Comparison of ENCODE assay signal across 8 cellular contexts in the genomic region with DNA sequence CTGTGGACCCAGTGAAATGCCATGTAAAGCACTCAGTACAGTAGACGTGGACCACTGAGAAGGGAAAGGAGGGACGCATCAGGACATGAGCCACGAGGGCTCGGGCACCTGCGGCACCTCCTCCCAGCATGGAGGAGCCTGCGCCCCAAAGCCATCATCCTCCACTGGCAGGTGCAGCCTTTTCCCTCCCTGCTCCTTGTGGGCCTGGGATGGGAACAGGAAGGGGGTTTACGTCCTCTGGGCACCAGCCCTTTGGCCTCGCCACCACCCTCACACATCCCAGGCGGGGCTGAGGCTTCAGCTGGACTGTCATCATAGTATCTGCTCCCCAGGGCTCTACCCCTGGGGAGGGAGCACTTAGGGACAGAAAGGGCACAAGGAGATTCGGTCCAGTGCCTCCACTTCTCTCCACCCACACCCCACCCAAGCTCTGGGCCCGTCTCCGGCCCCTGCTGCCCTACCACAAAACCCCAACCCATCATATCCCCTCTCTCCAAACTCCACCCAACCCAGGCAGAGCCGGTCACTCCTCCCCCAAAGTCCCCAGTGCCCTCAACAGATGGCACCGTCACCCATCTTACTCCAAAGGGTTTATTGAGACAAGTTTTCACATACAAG. TPM values are rescaled to one million over a fixed set of nuclear protein-coding genes. Genes with fewer than 3 reads are reported as not detected.
DNase-seq lines count a peak whose midpoint lies in the region; ATAC-seq, FAIRE-seq and TF ChIP-seq lines count a peak whose summit lies in the region.

No MANE protein-coding gene starts in this region.

- no peaks in the 10 kb centered on the region for H3K9me3 ChIP-seq in osteoblast (ENCODE audit: low read depth, low read length)

- peaks cover 6% of the 10 kb centered on the region for H4K20me1 ChIP-seq in osteoblast (ENCODE audit: insufficient read depth, low read length)

- H3K4me2 ChIP-seq in osteoblast (ENCODE audit: insufficient read depth, low read length) = no peak overlapping the region

- H3K36me3 ChIP-seq in osteoblast (ENCODE audit: insufficient read depth, low read length) = peaks cover 50% of the 10 kb centered on the region

- H3K4me1 ChIP-seq in osteoblast (ENCODE audit: insufficient read depth, low read length) = peaks cover 12% of the 10 kb centered on the region

- no peaks in the 10 kb centered on the region for H3K27me3 Mint-ChIP-seq in activated CD4-positive, alpha-beta memory T cell treated with anti-CD3 and anti-CD28 coated beads, Interleukin-2, amount 10 ng/mL, durations not matched to agents 7 days and 5 days

- peaks cover 43% of the 10 kb centered on the region for H3K4me1 Mint-ChIP-seq in activated CD4-positive, alpha-beta memory T cell treated with anti-CD3 and anti-CD28 coated beads, Interleukin-2, amount 10 ng/mL, durations not matched to agents 7 days and 5 days

- in situ Hi-C loops in GM13977 (cut with MboI; ENCODE audit: low pct_unique_long_range_greater_than_20kb, low sequenced_read_pairs, unreplicated experiment) = no loop called here

- H3K27ac Mint-ChIP-seq in activated CD4-positive, alpha-beta memory T cell treated with anti-CD3 and anti-CD28 coated beads, Interleukin-2, amount 10 ng/mL, durations not matched to agents 7 days and 5 days = peak overlapping the region; percentile 10

- no peak overlapping the region for H3K27ac ChIP-seq in osteoblast (ENCODE audit: low read depth, low read length)

- H3K4me3 ChIP-seq in osteoblast (ENCODE audit: insufficient read depth, low read length) = no peak overlapping the region

- TF ChIP-seq CTCF in GM13977 (IDR thresholded peaks at IDR 0.05; ENCODE audit: extremely low read depth, insufficient read depth, missing control alignments) (no peak), osteoblast (IDR thresholded peaks at IDR 0.05; ENCODE audit: extremely low read depth, low read depth, low read length) (no peak)

- H3K36me3 Mint-ChIP-seq in activated CD4-positive, alpha-beta memory T cell treated with anti-CD3 and anti-CD28 coated beads, Interleukin-2, amount 10 ng/mL, durations not matched to agents 7 days and 5 days (ENCODE audit: low read depth) = peaks cover 62% of the 10 kb centered on the region

- H2AFZ ChIP-seq in osteoblast (ENCODE audit: low read length) = no peak overlapping the region

- no peaks in the 10 kb centered on the region for H3K9me3 Mint-ChIP-seq in activated CD4-positive, alpha-beta memory T cell treated with anti-CD3 and anti-CD28 coated beads, Interleukin-2, amount 10 ng/mL, durations not matched to agents 7 days and 5 days

- no peak for FAIRE-seq in HTR-8/SVneo (lab: Jason Lieb, UNC)

- peak; percentile 35 for ATAC-seq in GM21737 (IDR thresholded peaks at IDR 0.05; ENCODE audit: unreplicated experiment)
- ATAC-seq in HG03342 (IDR thresholded peaks at IDR 0.05; ENCODE audit: unreplicated experiment) = no peak
- ATAC-seq in HG03378 (IDR thresholded peaks at IDR 0.05; ENCODE audit: unreplicated experiment) = no peak

- peak overlapping the region; percentile 97 for H3K4me3 Mint-ChIP-seq in activated CD4-positive, alpha-beta memory T cell treated with anti-CD3 and anti-CD28 coated beads, Interleukin-2, amount 10 ng/mL, durations not matched to agents 7 days and 5 days

- H3K27me3 ChIP-seq in osteoblast (ENCODE audit: insufficient read depth, low read length) = no peaks in the 10 kb centered on the region

- DNase-seq in GM13977 (ENCODE audit: low spot score) (peak; percentile 76), osteoblast (ENCODE audit: insufficient read length, low spot score, missing footprints) (peak; percentile 72), HTR-8/SVneo (ENCODE audit: insufficient read length, low spot score) (no peak), cerebellum (ENCODE audit: low spot score) (no peak)
- no peak for DNase-seq in activated CD4-positive, alpha-beta memory T cell treated with anti-CD3 and anti-CD28 coated beads, Interleukin-2, amount 10 ng/mL, durations not matched to agents 7 days and 5 days

- CTCF ChIA-PET in activated CD4-positive, alpha-beta memory T cell treated with anti-CD3 and anti-CD28 coated beads, Interleukin-2, amount 10 ng/mL, durations not matched to agents 7 days and 5 days (lab: Charles Lee) = interaction anchor here (0.6 to 1.5 kb wide), 4 partner anchors 10 to 15 kb away, joined by 4 to 6 read pairs (median 5); no protein-coding TSS in a partner anchor

- peaks cover 23% of the 10 kb centered on the region for H3K79me2 ChIP-seq in osteoblast (ENCODE audit: insufficient read depth, low read length)

- POLR2A ChIA-PET in activated CD4-positive, alpha-beta memory T cell treated with anti-CD3 and anti-CD28 coated beads, Interleukin-2, amount 10 ng/mL, durations not matched to agents 7 days and 5 days (lab: Charles Lee) = interaction anchor here (1.1 to 1.3 kb wide), 4 partner anchors 9 to 118 kb away, joined by 4 to 6 read pairs (median 6); partner anchors contain the start of genes CALM3 and SLC1A5

RNA-seq across cellular contexts. Expression of gene PRKD2, which starts 2.1 kb away (rescaled TPM):
- total RNA-seq in activated CD4-positive, alpha-beta memory T cell treated with anti-CD3 and anti-CD28 coated beads, Interleukin-2, amount 10 ng/mL, durations not matched to agents 7 days and 5 days = 100 to 1,000 TPM; 167 to 177 TPM
- total RNA-seq in osteoblast (9.0 and 9.4 TPM in 2 replicates), cerebellum (9.8 TPM)

RNA-seq across cellular contexts. Expression of gene FKRP, which starts 26.8 kb away (rescaled TPM):
- total RNA-seq in activated CD4-positive, alpha-beta memory T cell treated with anti-CD3 and anti-CD28 coated beads, Interleukin-2, amount 10 ng/mL, durations not matched to agents 7 days and 5 days = 10 to 100 TPM; 13.4 to 15.4 TPM
- total RNA-seq in osteoblast = 18.0 and 18.5 TPM in 2 replicates
- total RNA-seq in cerebellum = 18.8 TPM

RNA-seq across cellular contexts. Expression of gene STRN4, which starts 27.2 kb away (rescaled TPM):
- 10 to 100 TPM; 75.1 to 78.5 TPM for total RNA-seq in activated CD4-positive, alpha-beta memory T cell treated with anti-CD3 and anti-CD28 coated beads, Interleukin-2, amount 10 ng/mL, durations not matched to agents 7 days and 5 days
- total RNA-seq in osteoblast (56.3 and 56.5 TPM in 2 replicates), cerebellum (73.6 TPM)

RNA-seq across cellular contexts. Expression of gene DACT3, which starts 58.1 kb away (rescaled TPM):
- total RNA-seq in activated CD4-positive, alpha-beta memory T cell treated with anti-CD3 and anti-CD28 coated beads, Interleukin-2, amount 10 ng/mL, durations not matched to agents 7 days and 5 days = under 1 TPM; 0.15 to 0.20 TPM
- total RNA-seq in osteoblast = 1.8 and 3.5 TPM in 2 replicates
- total RNA-seq in cerebellum = 6.6 TPM

Comparison
In these comparisons a context has a peak if more than half of its experiments do, and no peak if none do; other contexts are left out.
1. DNase-seq: peak in GM13977 (single experiment) and osteoblast (single experiment); none in activated CD4-positive, alpha-beta memory T cell treated with anti-CD3 and anti-CD28 coated beads, Interleukin-2, amount 10 ng/mL, durations not matched to agents 7 days and 5 days (single experiment), HTR-8/SVneo (single experiment) and cerebellum (single experiment).
2. RNA of gene PRKD2, which starts 2.1 kb away (total RNA-seq): 167 to 177 TPM in activated CD4-positive, alpha-beta memory T cell treated with anti-CD3 and anti-CD28 coated beads, Interleukin-2, amount 10 ng/mL, durations not matched to agents 7 days and 5 days; 9.8 TPM in cerebellum (single experiment) and 9.0 to 9.4 TPM in osteoblast; every median in the first group is over 10 times any median in the second.